In the genomic region with DNA sequence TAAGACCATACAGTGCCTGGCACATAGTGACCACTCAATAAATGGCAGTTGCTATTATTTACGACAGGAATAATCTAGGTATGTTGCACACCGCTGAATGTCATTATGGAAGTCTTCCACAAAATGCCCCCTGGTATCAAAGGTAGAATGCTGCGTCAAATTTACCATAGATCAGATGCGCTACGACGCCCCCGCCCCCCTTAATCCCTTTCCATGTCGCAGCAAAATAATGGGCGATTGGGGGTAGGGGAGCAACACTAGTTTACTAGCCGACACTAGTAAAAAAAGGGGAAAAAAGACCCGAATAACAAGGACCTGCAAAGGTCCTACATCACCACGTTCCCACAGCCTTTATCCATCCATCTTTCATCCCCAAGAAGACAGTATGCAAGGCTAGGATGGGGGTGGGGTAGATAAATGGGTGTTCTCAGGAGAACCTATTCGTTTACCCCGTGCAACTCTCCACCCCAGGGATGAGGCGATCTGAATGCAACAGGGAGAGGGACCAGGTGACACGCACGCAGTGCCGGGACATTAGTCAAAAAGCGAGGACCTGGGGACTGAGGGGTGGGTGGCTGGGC, we compare ENCODE assay signal across 8 cellular contexts. TPM values are rescaled to one million over a fixed set of nuclear protein-coding genes. Genes with fewer than 3 reads are reported as not detected.
DNase-seq lines count a peak whose midpoint lies in the region; ATAC-seq, FAIRE-seq and TF ChIP-seq lines count a peak whose summit lies in the region.

No MANE protein-coding gene starts in this region.

- peak overlapping the region; percentile 97 for H2AFZ ChIP-seq in DND-41 (ENCODE audit: low read depth, low read length)
- peak overlapping the region; percentile 82 for H2AFZ ChIP-seq in endothelial cell of umbilical vein (ENCODE audit: low read depth, low read length)

- H3K4me2 ChIP-seq in DND-41 (ENCODE audit: insufficient read depth, low read length) = peak overlapping the region; percentile 90
- H3K4me2 ChIP-seq in endothelial cell of umbilical vein (ENCODE audit: insufficient read depth, low read length) = peak overlapping the region; percentile 85

- H4K20me1 ChIP-seq in DND-41 (ENCODE audit: insufficient read depth, low read length) (no peaks in the 10 kb centered on the region), endothelial cell of umbilical vein (replicated peaks; ENCODE audit: control insufficient read depth, extremely low read depth, insufficient read depth, low read length) (no peaks in the 10 kb centered on the region)

- H3K27ac Mint-ChIP-seq in naive B cell = peak overlapping the region; percentile 98 to 100 (median 100)

- TF ChIP-seq CTCF in DND-41 (IDR thresholded peaks at IDR 0.05; ENCODE audit: borderline replicate concordance, extremely low read depth, low read length, poor library complexity, severe bottlenecking) = no peak
- no peak for TF ChIP-seq CTCF in endothelial cell of umbilical vein (IDR thresholded peaks at IDR 0.05; ENCODE audit: extremely low read depth in 1 of 2, insufficient read depth in 1 of 2, low read depth in 1 of 2, low read length in 2 of 2)

- peak overlapping the region; percentile 83 to 100 (median 98) for H3K4me3 Mint-ChIP-seq in naive B cell

- peak overlapping the region; percentile 73 to 91 for H3K4me3 ChIP-seq in DND-41 (ENCODE audit: low read depth in 1 of 2, low read length in 2 of 2)
- H3K4me3 ChIP-seq in endothelial cell of umbilical vein (replicated peaks in 1 of 3; ENCODE audit: insufficient read depth in 1 of 3, low read depth in 1 of 3, low read length in 3 of 3) = peak overlapping the region; percentile 59 to 89 (median 77)

- no peaks in the 10 kb centered on the region for H3K9me3 ChIP-seq in DND-41 (ENCODE audit: insufficient read depth, low read length, severe bottlenecking)
- no peaks in the 10 kb centered on the region for H3K9me3 ChIP-seq in endothelial cell of umbilical vein (replicated peaks; ENCODE audit: control insufficient read depth, insufficient read depth, low read length)

- H3K36me3 Mint-ChIP-seq in naive B cell = no peaks in the 10 kb centered on the region

- H3K79me2 ChIP-seq in DND-41 (ENCODE audit: insufficient read depth, low read length) (peaks cover 44% of the 10 kb centered on the region), endothelial cell of umbilical vein (ENCODE audit: control insufficient read depth, insufficient read depth, low read length) (peaks cover 15% of the 10 kb centered on the region)

- no peaks in the 10 kb centered on the region for H3K27me3 ChIP-seq in DND-41 (ENCODE audit: insufficient read depth, low read length, poor library complexity)
- H3K27me3 ChIP-seq in endothelial cell of umbilical vein (ENCODE audit: control insufficient read depth in 2 of 2, insufficient read depth in 2 of 2, low read length in 2 of 2) = no peaks in the 10 kb centered on the region

- no peaks in the 10 kb centered on the region; the same call in 1 of the 2 replicates for H3K36me3 ChIP-seq in DND-41 (ENCODE audit: insufficient read depth, low read length)
- no peaks in the 10 kb centered on the region for H3K36me3 ChIP-seq in endothelial cell of umbilical vein (ENCODE audit: control insufficient read depth in 2 of 2, extremely low read depth in 1 of 2, insufficient read depth in 2 of 2, low read length in 2 of 2)

- no peaks in the 10 kb centered on the region for H3K9me3 Mint-ChIP-seq in naive B cell

- H3K4me1 Mint-ChIP-seq in naive B cell = peaks cover 27 to 31% (median 27%) of the 10 kb centered on the region in 3 donors

- H3K27me3 Mint-ChIP-seq in naive B cell = no peaks in the 10 kb centered on the region

- TSS peak; percentile 59 for BruUV-seq in endothelial cell of umbilical vein (replicated peaks; lab: Mats Ljungman, UMichigan)

- dilution Hi-C loops in endothelial cell of umbilical vein (cut with MboI; ENCODE audit: extremely low pct_ligation_motif_present, low sequenced_read_pairs) = no loop called here

- DNase-seq in DND-41 (no peak), endothelial cell of umbilical vein (ENCODE audit: low read depth, low spot score) (no peak), naive B cell (no peak)

- H3K27ac ChIP-seq in DND-41 (ENCODE audit: low read length) (peak overlapping the region; percentile 95), endothelial cell of umbilical vein (ENCODE audit: insufficient read depth, low read depth, low read length) (peak overlapping the region; percentile 99)

- CTCF ChIA-PET in endothelial cell of umbilical vein (lab: Charles Lee) = interaction anchor here (0.8 to 2.5 kb wide), 5 partner anchors 10 to 595 kb away, joined by 3 to 16 read pairs (median 5); no protein-coding TSS in a partner anchor

- no peak for FAIRE-seq in endothelial cell of umbilical vein (lab: Jason Lieb, UNC)

- H3K9me1 ChIP-seq in endothelial cell of umbilical vein (replicated peaks; ENCODE audit: control insufficient read depth, extremely low read depth, insufficient read depth, low read length) = no peaks in the 10 kb centered on the region

- POLR2A ChIA-PET in endothelial cell of umbilical vein (lab: Charles Lee) = no interaction called here

- H3K4me1 ChIP-seq in DND-41 (ENCODE audit: insufficient read depth, low read length) (peaks cover 37% of the 10 kb centered on the region), endothelial cell of umbilical vein (ENCODE audit: control insufficient read depth, extremely low read depth, insufficient read depth, low read length) (peaks cover 24% of the 10 kb centered on the region)

- intact Hi-C loops in endothelial cell of umbilical vein (cut with micrococcal nuclease) = loop anchor here (1.0 to 10.0 kb wide), 4 partner anchors 129 to 444 kb away; a partner anchor contains a TSS

- TF ChIP-seq POLR2A in endothelial cell of umbilical vein (IDR thresholded peaks at IDR 0.05; ENCODE audit: low read depth, low read length) = no peak

- ATAC-seq in DND-41 (ENCODE audit: insufficient read depth, low read depth) = no peak; the same call in 1 of the 3 replicates
- peak; percentile 12 for ATAC-seq in HG02610 (IDR thresholded peaks at IDR 0.05; ENCODE audit: unreplicated experiment)
- peak; percentile 35 for ATAC-seq in SK-N-SH treated with all-trans-retinoic acid at 6 μM for 48 hours
- ATAC-seq in naive B cell (ENCODE audit: low read depth in 2 of 2) = no peak
- ATAC-seq in HG03095 (IDR thresholded peaks at IDR 0.05; ENCODE audit: unreplicated experiment) = no peak
- no peak for ATAC-seq in HG03139 (IDR thresholded peaks at IDR 0.05; ENCODE audit: unreplicated experiment)
- ATAC-seq in HG03521 (IDR thresholded peaks at IDR 0.05; ENCODE audit: unreplicated experiment) = no peak

- H3K9ac ChIP-seq in DND-41 (ENCODE audit: low read depth, low read length) (peak overlapping the region; percentile 58), endothelial cell of umbilical vein (replicated peaks; ENCODE audit: extremely low read depth, insufficient read depth, low read length) (peak overlapping the region; percentile 98)

TF ChIP-seq in SK-N-SH treated with all-trans-retinoic acid at 6 μM for 48 hours, 23 proteins besides CTCF, POLR2A, EP300 and RAD21 (continues in another document):
- no peak for TF ChIP-seq ESRRG (CRISPR knock-in tag; IDR thresholded peaks at IDR 0.05)

TF ChIP-seq in endothelial cell of umbilical vein, 7 proteins besides CTCF, POLR2A, EP300 and RAD21:
- TF ChIP-seq MYC (IDR thresholded peaks at IDR 0.05; ENCODE audit: low read depth, low read length) (no peak), POLR2AphosphoS5 (IDR thresholded peaks at IDR 0.05; ENCODE audit: insufficient read depth, low read depth, low read length) (no peak), EZH2 (IDR thresholded peaks at IDR 0.05; ENCODE audit: borderline replicate concordance, low read depth, low read length, severe bottlenecking) (no peak), GATA2 (IDR thresholded peaks at IDR 0.05; ENCODE audit: insufficient read depth, insufficient read length, low read depth, low read length) (no peak), JUN (IDR thresholded peaks at IDR 0.05; ENCODE audit: borderline replicate concordance, insufficient read depth, insufficient read length, low read depth) (no peak), FOS (IDR thresholded peaks at IDR 0.05; ENCODE audit: borderline replicate concordance, insufficient read depth, low read length) (no peak)
- TF ChIP-seq, protein P1, sequence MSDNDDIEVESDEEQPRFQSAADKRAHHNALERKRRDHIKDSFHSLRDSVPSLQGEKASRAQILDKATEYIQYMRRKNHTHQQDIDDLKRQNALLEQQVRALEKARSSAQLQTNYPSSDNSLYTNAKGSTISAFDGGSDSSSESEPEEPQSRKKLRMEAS (IDR thresholded peaks at IDR 0.05; ENCODE audit: insufficient read depth, insufficient read length) = no peak

RNA-seq across cellular contexts. Expression of a gene that starts 0.5 kb away (rescaled TPM):
- total RNA-seq in endothelial cell of umbilical vein = 25.7 and 26.0 TPM in 2 replicates
- polyA plus RNA-seq in endothelial cell of umbilical vein = 8.4 and 10.1 TPM in 2 replicates
- polyA plus RNA-seq in endothelial cell of umbilical vein (2011; cell fraction: cytosol; rRNA removed) = 11.1 and 12.0 TPM in 2 replicates
- polyA plus RNA-seq in endothelial cell of umbilical vein (2011; cell fraction: nucleus; rRNA removed) = 21.3 and 32.5 TPM in 2 replicates
- polyA plus RNA-seq in endothelial cell of umbilical vein (2012) = 24.2 and 28.2 TPM in 2 replicates
- 23.2 and 24.3 TPM in 2 replicates for polyA minus RNA-seq in endothelial cell of umbilical vein
- 17.1 TPM for polyA minus RNA-seq in endothelial cell of umbilical vein (2011; cell fraction: cytosol; rRNA and poly(A)+ RNA removed)
- polyA minus RNA-seq in endothelial cell of umbilical vein (2011; cell fraction: nucleus; rRNA and poly(A)+ RNA removed) = 27.4 and 33.0 TPM in 2 replicates
- polyA plus RNA-seq in naive B cell (ENCODE audit: low read depth in 6 of 6) = 10 to 100 TPM; 13.0 to 22.1 (median 16.3) TPM

RNA-seq across cellular contexts. Expression of a gene that starts 0.9 kb away (rescaled TPM):
- total RNA-seq in endothelial cell of umbilical vein = 8.2 and 10.7 TPM in 2 replicates
- 2.7 and 4.1 TPM in 2 replicates for polyA plus RNA-seq in endothelial cell of umbilical vein
- 4.0 and 4.1 TPM in 2 replicates for polyA plus RNA-seq in endothelial cell of umbilical vein (2011; cell fraction: cytosol; rRNA removed)
- 6.5 and 7.0 TPM in 2 replicates for polyA plus RNA-seq in endothelial cell of umbilical vein (2011; cell fraction: nucleus; rRNA removed)
- 4.9 and 7.2 TPM in 2 replicates for polyA plus RNA-seq in endothelial cell of umbilical vein (2012)
- polyA minus RNA-seq in endothelial cell of umbilical vein = 6.9 and 12.6 TPM in 2 replicates
- 11.5 TPM for polyA minus RNA-seq in endothelial cell of umbilical vein (2011; cell fraction: cytosol; rRNA and poly(A)+ RNA removed)
- 22.6 and 27.6 TPM in 2 replicates for polyA minus RNA-seq in endothelial cell of umbilical vein (2011; cell fraction: nucleus; rRNA and poly(A)+ RNA removed)
- polyA plus RNA-seq in naive B cell (ENCODE audit: low read depth in 6 of 6) = 10 to 100 TPM; 10.0 to 15.8 (median 12.4) TPM

Comparison
In these comparisons a context has a peak if more than half of its experiments do, and no peak if none do; other contexts are left out.
1. ATAC-seq: peak in HG02610 (single experiment) and SK-N-SH treated with all-trans-retinoic acid at 6 μM for 48 hours (single experiment); none in DND-41 (single experiment), naive B cell (0 of 2), HG03095 (single experiment), HG03139 (single experiment) and HG03521 (single experiment).